In the genomic region with DNA sequence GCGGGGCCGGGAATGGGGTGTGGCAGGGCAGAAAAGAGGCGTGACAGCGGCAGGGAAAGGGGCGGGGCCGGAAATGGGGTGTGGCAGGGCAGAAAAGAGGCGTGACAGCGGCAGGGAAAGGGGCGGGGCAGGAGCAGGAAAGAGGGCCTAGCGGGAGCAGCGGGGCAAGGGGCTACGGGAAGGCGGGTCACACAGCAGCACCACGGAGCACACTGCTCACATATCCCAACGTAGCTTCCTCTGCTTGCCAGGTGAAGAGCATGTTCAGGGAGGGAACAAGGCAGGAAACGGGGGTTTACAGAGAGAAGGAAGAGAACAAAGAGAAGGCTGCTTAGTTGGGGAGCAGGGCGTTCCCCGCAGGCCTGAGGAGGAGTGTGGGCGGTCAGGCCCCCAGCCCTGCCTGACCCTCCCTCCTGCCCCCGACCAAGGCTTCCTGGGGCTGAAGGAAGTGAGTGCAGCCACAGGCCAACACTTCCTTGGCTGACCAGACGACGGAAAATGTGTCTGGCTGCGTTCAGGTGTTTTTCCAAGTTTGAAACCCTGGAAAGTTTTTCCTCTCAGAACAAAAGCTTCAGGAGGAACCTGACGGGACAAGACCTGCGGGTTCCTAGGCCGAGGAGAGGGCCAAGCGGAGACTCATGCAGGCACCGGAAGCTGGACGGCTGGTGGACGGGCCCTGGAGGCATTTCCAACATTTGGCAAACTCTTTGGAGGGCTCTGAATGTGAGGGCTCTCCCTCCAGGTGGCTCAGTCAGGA, we compare ENCODE assay signal across 9 cellular contexts. TPM values are rescaled to one million over a fixed set of nuclear protein-coding genes. Genes with fewer than 3 reads are reported as not detected.
DNase-seq lines count a peak whose midpoint lies in the region; ATAC-seq, FAIRE-seq and TF ChIP-seq lines count a peak whose summit lies in the region.
"Had no signal": no experiment of that assay in that cellular context is flagged by ENCODE, and none has a peak within 500 bp of the region (broad histone marks: within the 10 kb centered on the region; RNA-seq: fewer than 3 reads in every experiment).

No MANE protein-coding gene starts in this region.

- intact Hi-C loops in Right ventricle myocardium superior (cut with DNase I), result no loop called here

- H3K4me1 Mint-ChIP-seq in activated CD4-positive, alpha-beta T cell treated with anti-CD3 and anti-CD28 coated beads, Interleukin-2, amount 10 ng/mL, durations not matched to agents 7 days and 5 days, result peaks cover 35% of the 10 kb centered on the region
- H3K4me1 Mint-ChIP-seq in stimulated activated memory B cell treated with anti-CD40 and anti-IgM and Interleukin-4, amounts not matched to agents 10 μg/mL and 1 μg/mL and 100 μg/mL, for 72 hours, result peaks cover 26% of the 10 kb centered on the region

- peaks cover 2% of the 10 kb centered on the region for H3K9me3 Mint-ChIP-seq in activated CD4-positive, alpha-beta T cell treated with anti-CD3 and anti-CD28 coated beads, Interleukin-2, amount 10 ng/mL, durations not matched to agents 7 days and 5 days
- peaks cover 3% of the 10 kb centered on the region for H3K9me3 Mint-ChIP-seq in stimulated activated memory B cell treated with anti-CD40 and anti-IgM and Interleukin-4, amounts not matched to agents 10 μg/mL and 1 μg/mL and 100 μg/mL, for 72 hours

- no peak overlapping the region for H3K4me3 ChIP-seq in HEK293 (ENCODE audit: low read depth, low read length)
- H3K4me3 ChIP-seq: adrenal gland had no signal

- no peaks in the 10 kb centered on the region for H3K27me3 Mint-ChIP-seq in activated CD4-positive, alpha-beta T cell treated with anti-CD3 and anti-CD28 coated beads, Interleukin-2, amount 10 ng/mL, durations not matched to agents 7 days and 5 days
- H3K27me3 Mint-ChIP-seq in stimulated activated memory B cell treated with anti-CD40 and anti-IgM and Interleukin-4, amounts not matched to agents 10 μg/mL and 1 μg/mL and 100 μg/mL, for 72 hours, result no peaks in the 10 kb centered on the region

- H3K36me3 ChIP-seq in HEK293 (ENCODE audit: control insufficient read depth in 2 of 2, insufficient read depth in 1 of 2, low read length in 2 of 2), result peaks cover 0 to 72% of the 10 kb centered on the region in 2 experiments; a peak in 2 of 3 replicates

- H3K4me1 ChIP-seq in HEK293 (ENCODE audit: control insufficient read depth, insufficient read depth, low read length), result no peaks in the 10 kb centered on the region

- TF ChIP-seq CTCF in HEK293 (tag by site-specific recombination; IDR thresholded peaks at IDR 0.05), result no peak

- no peaks in the 10 kb centered on the region for H3K9me3 ChIP-seq in HEK293 (ENCODE audit: control insufficient read depth, insufficient read depth, low read depth, low read length)
- H3K9me3 ChIP-seq: adrenal gland had no signal

- peak overlapping the region; percentile 27 for H3K4me3 Mint-ChIP-seq in activated CD4-positive, alpha-beta T cell treated with anti-CD3 and anti-CD28 coated beads, Interleukin-2, amount 10 ng/mL, durations not matched to agents 7 days and 5 days
- no peak overlapping the region for H3K4me3 Mint-ChIP-seq in stimulated activated memory B cell treated with anti-CD40 and anti-IgM and Interleukin-4, amounts not matched to agents 10 μg/mL and 1 μg/mL and 100 μg/mL, for 72 hours

- FAIRE-seq in urothelium cell line (lab: Jason Lieb, UNC), result no peak

- POLR2A ChIA-PET in HEK293 (lab: Yijun Ruan, JAX), result no interaction called here
- POLR2A ChIA-PET in activated CD4-positive, alpha-beta T cell treated with anti-CD3 and anti-CD28 coated beads, Interleukin-2, amount 10 ng/mL, durations not matched to agents 7 days and 5 days (lab: Charles Lee), result no interaction called here

- peaks cover 32% of the 10 kb centered on the region for H3K36me3 Mint-ChIP-seq in activated CD4-positive, alpha-beta T cell treated with anti-CD3 and anti-CD28 coated beads, Interleukin-2, amount 10 ng/mL, durations not matched to agents 7 days and 5 days (ENCODE audit: low read depth)
- H3K36me3 Mint-ChIP-seq in stimulated activated memory B cell treated with anti-CD40 and anti-IgM and Interleukin-4, amounts not matched to agents 10 μg/mL and 1 μg/mL and 100 μg/mL, for 72 hours, result peaks cover 39% of the 10 kb centered on the region

- CTCF ChIA-PET in HEK293 (lab: Yijun Ruan, JAX), result interaction anchor here (0.6 kb wide), 1 partner anchor 14 kb away, joined by 4 read pairs; no protein-coding TSS in a partner anchor
- CTCF ChIA-PET in activated CD4-positive, alpha-beta T cell treated with anti-CD3 and anti-CD28 coated beads, Interleukin-2, amount 10 ng/mL, durations not matched to agents 7 days and 5 days (lab: Charles Lee), result interaction anchor here (0.8 to 1.3 kb wide), 3 partner anchors 10 to 96 kb away, joined by 3 to 4 read pairs (median 4); no protein-coding TSS in a partner anchor

- ATAC-seq in Right ventricle myocardium superior (ENCODE audit: poor library complexity) (no peak), HG03469 (IDR thresholded peaks at IDR 0.05; ENCODE audit: unreplicated experiment) (no peak)
- no peak for ATAC-seq in stimulated activated memory B cell treated with anti-CD40 and anti-IgM and Interleukin-4, amounts not matched to agents 10 μg/mL and 1 μg/mL and 100 μg/mL, for 72 hours

- DNase-seq in ACHN (peak; percentile 5), Right ventricle myocardium superior (peak; percentile 67), C1 segment of cervical spinal cord (lab: John Stamatoyannopoulos, UW) (no peak), urothelium cell line (ENCODE audit: low spot score) (no peak)
- DNase-seq in activated CD4-positive, alpha-beta T cell treated with anti-CD3 and anti-CD28 coated beads, Interleukin-2, amount 10 ng/mL, durations not matched to agents 7 days and 5 days, result peak; percentile 67

- peak overlapping the region; percentile 95 for H3K27ac Mint-ChIP-seq in activated CD4-positive, alpha-beta T cell treated with anti-CD3 and anti-CD28 coated beads, Interleukin-2, amount 10 ng/mL, durations not matched to agents 7 days and 5 days
- H3K27ac Mint-ChIP-seq in stimulated activated memory B cell treated with anti-CD40 and anti-IgM and Interleukin-4, amounts not matched to agents 10 μg/mL and 1 μg/mL and 100 μg/mL, for 72 hours, result peak overlapping the region; percentile 63

- in situ Hi-C loops in ACHN (cut with HindIII; ENCODE audit: low pct_ligation_motif_present, low pct_unique_long_range_greater_than_20kb, low sequenced_read_pairs), result no loop called here

- 0 out of 2 replicates have a peak overlapping the region, but pooled peaks have one; percentile 9 for H3K27ac ChIP-seq in HEK293 (ENCODE audit: extremely low read depth, low read depth, low read length)

TF ChIP-seq in HEK293, 187 proteins besides CTCF, POLR2A, EP300 and RAD21 (continues in another document):
- 0 out of 2 replicates have a peak, but pooled peaks have one; percentile 10 for TF ChIP-seq ZFHX2 (tag by site-specific recombination; conservative IDR thresholded peaks at IDR 0.05)
- TF ChIP-seq KLF16 (tag by site-specific recombination; IDR thresholded peaks at IDR 0.05), result peak; percentile 82
- TF ChIP-seq ZBTB20 (tag by site-specific recombination; IDR thresholded peaks at IDR 0.05), result no peak
- TF ChIP-seq GLIS2 (tag by site-specific recombination; IDR thresholded peaks at IDR 0.05), result peak; percentile 61; the same call in 1 of the 2 replicates
- peak; percentile 52 for TF ChIP-seq SP2 (tag by site-specific recombination; IDR thresholded peaks at IDR 0.05)
- TF ChIP-seq ZNF610 (tag by site-specific recombination; IDR thresholded peaks at IDR 0.05; ENCODE audit: borderline replicate concordance), result no peak
- no peak for TF ChIP-seq YY2 (tag by site-specific recombination; IDR thresholded peaks at IDR 0.05)
- TF ChIP-seq ZNF121 (tag by site-specific recombination; IDR thresholded peaks at IDR 0.05), result 0 out of 2 replicates have a peak, but pooled peaks have one; percentile 27
- TF ChIP-seq KLF7 (tag by site-specific recombination; IDR thresholded peaks at IDR 0.05; ENCODE audit: borderline replicate concordance), result 0 out of 2 replicates have a peak, but pooled peaks have one; percentile 53
- TF ChIP-seq ZNF76 (tag by site-specific recombination; IDR thresholded peaks at IDR 0.05; ENCODE audit: borderline replicate concordance, low read depth), result peak; percentile 24; the same call in 1 of the 2 replicates
- TF ChIP-seq KLF10 (tag by site-specific recombination; IDR thresholded peaks at IDR 0.05), result peak; percentile 73
- TF ChIP-seq ZNF366 (tag by site-specific recombination; conservative IDR thresholded peaks at IDR 0.05), result 0 out of 2 replicates have a peak, but pooled peaks have one; percentile 10
- no peak for TF ChIP-seq ZEB2 (tag by site-specific recombination; IDR thresholded peaks at IDR 0.05)
- no peak for TF ChIP-seq ZNF596 (tag by site-specific recombination; IDR thresholded peaks at IDR 0.05)
- TF ChIP-seq ZFP69B (tag by site-specific recombination; IDR thresholded peaks at IDR 0.05), result no peak
- TF ChIP-seq, protein P1, sequence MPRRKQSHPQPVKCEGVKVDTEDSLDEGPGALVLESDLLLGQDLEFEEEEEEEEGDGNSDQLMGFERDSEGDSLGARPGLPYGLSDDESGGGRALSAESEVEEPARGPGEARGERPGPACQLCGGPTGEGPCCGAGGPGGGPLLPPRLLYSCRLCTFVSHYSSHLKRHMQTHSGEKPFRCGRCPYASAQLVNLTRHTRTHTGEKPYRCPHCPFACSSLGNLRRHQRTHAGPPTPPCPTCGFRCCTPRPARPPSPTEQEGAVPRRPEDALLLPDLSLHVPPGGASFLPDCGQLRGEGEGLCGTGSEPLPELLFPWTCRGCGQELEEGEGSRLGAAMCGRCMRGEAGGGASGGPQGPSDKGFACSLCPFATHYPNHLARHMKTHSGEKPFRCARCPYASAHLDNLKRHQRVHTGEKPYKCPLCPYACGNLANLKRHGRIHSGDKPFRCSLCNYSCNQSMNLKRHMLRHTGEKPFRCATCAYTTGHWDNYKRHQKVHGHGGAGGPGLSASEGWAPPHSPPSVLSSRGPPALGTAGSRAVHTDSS (tag by site-specific recombination; IDR thresholded peaks at IDR 0.05), result no peak

RNA-seq across cellular contexts. Expression of a gene that starts 13.8 kb away (rescaled TPM):
- total RNA-seq in activated CD4-positive, alpha-beta T cell treated with anti-CD3 and anti-CD28 coated beads, Interleukin-2, amount 10 ng/mL, durations not matched to agents 7 days and 5 days, result 10 to 100 TPM; 37.8 to 41.0 TPM
- total RNA-seq in Right ventricle myocardium superior, result 54.4 TPM

RNA-seq across cellular contexts. Expression of a gene that starts 27.3 kb away (rescaled TPM):
- 10 to 100 TPM; 19.3 to 21.4 TPM for total RNA-seq in activated CD4-positive, alpha-beta T cell treated with anti-CD3 and anti-CD28 coated beads, Interleukin-2, amount 10 ng/mL, durations not matched to agents 7 days and 5 days
- 11.3 TPM for total RNA-seq in Right ventricle myocardium superior

RNA-seq across cellular contexts. Expression of a gene that starts 37.0 kb away (rescaled TPM):
- total RNA-seq in activated CD4-positive, alpha-beta T cell treated with anti-CD3 and anti-CD28 coated beads, Interleukin-2, amount 10 ng/mL, durations not matched to agents 7 days and 5 days, result 10 to 100 TPM; 16.3 to 17.2 TPM
- 6.0 TPM for total RNA-seq in Right ventricle myocardium superior

RNA-seq across cellular contexts. Expression of a gene that starts 38.5 kb away (rescaled TPM):
- 10 to 100 TPM; 67.1 to 70.8 TPM for total RNA-seq in activated CD4-positive, alpha-beta T cell treated with anti-CD3 and anti-CD28 coated beads, Interleukin-2, amount 10 ng/mL, durations not matched to agents 7 days and 5 days
- total RNA-seq in Right ventricle myocardium superior, result 45.3 TPM

RNA-seq across cellular contexts. Expression of a gene that starts 47.5 kb away (rescaled TPM):
- total RNA-seq in activated CD4-positive, alpha-beta T cell treated with anti-CD3 and anti-CD28 coated beads, Interleukin-2, amount 10 ng/mL, durations not matched to agents 7 days and 5 days, result 10 to 100 TPM; 54.0 to 58.7 TPM
- 42.3 TPM for total RNA-seq in Right ventricle myocardium superior

Comparison
In these comparisons a context has a peak if more than half of its experiments do, and no peak if none do; other contexts are left out.
1. DNase-seq: peak in ACHN (single experiment), activated CD4-positive, alpha-beta T cell treated with anti-CD3 and anti-CD28 coated beads, Interleukin-2, amount 10 ng/mL, durations not matched to agents 7 days and 5 days (single experiment) and Right ventricle myocardium superior (single experiment); none in C1 segment of cervical spinal cord (0 of 14) and urothelium cell line (single experiment).